Comparison of ENCODE assay signal across 5 cellular contexts in genomic region chr3:126595479-126595878, GRCh38. TPM values are rescaled to one million over a fixed set of nuclear protein-coding genes. Genes with fewer than 3 reads are reported as not detected.
"Had no signal": no experiment of that assay in that cellular context is flagged by ENCODE, and none has a peak within 500 bp of the region (broad histone marks: within the 10 kb centered on the region; RNA-seq: fewer than 3 reads in every experiment).

No MANE protein-coding gene starts in this region.

RNA-seq across cellular contexts. Expression of gene C3orf22, which starts 36.7 kb away (rescaled TPM):
- total RNA-seq: HT-29, HT1080, IMR-90, K562 had no signal
- polyA plus RNA-seq: IgD-negative memory B cell, IMR-90, K562 had no signal
